In the genomic region with DNA sequence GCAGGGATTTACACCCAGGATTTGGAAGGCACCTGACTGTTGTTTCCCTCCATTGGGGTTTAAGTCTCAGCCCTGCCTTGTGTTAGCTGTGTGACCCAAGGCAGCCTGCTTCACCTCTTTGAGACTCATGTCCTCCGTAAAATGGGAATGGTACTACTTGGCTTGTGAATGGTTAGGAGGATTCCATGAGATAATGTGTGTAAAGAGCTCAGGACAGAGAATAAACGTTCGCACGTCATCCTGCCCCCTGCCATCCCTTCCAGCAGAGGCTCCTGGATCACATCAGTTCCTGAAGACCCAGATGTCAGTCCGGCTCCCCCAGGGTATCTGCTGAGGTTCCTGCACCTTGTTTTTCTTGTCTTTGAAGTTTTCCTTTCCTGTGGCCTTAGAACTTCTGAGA, we compare ENCODE assay signal across 14 cellular contexts. TPM values are rescaled to one million over a fixed set of nuclear protein-coding genes. Genes with fewer than 3 reads are reported as not detected.
DNase-seq lines count a peak whose midpoint lies in the region; ATAC-seq and TF ChIP-seq lines count a peak whose summit lies in the region.
"Had no signal": no experiment of that assay in that cellular context is flagged by ENCODE, and none has a peak within 500 bp of the region (broad histone marks: within the 10 kb centered on the region; RNA-seq: fewer than 3 reads in every experiment).

No MANE protein-coding gene starts in this region.

- H3K4ac ChIP-seq in mesenchymal stem cell (ENCODE audit: low read depth in 1 of 2, low read length in 2 of 2): peak overlapping the region in 1 of 2 experiments; percentile 68

- no peak overlapping the region for H2BK15ac ChIP-seq in mesenchymal stem cell (ENCODE audit: low read depth, poor library complexity, severe bottlenecking)

- WGBS in HUES64: 78% methylated on average over 5 of the region's 5 CpGs
- 52% methylated on average over 5 of the region's 5 CpGs for WGBS in mesenchymal stem cell

- peak overlapping the region; percentile 45 for H4K8ac ChIP-seq in mesenchymal stem cell (ENCODE audit: low read length)

- peak overlapping the region; percentile 51; the same call in 1 of the 2 replicates for H3K27ac ChIP-seq in HUES64 (ENCODE audit: low read depth, low read length)
- peak overlapping the region; percentile 55 for H3K27ac ChIP-seq in colonic mucosa
- H3K27ac ChIP-seq in mesenchymal stem cell (ENCODE audit: low read length, poor library complexity, severe bottlenecking): no peak overlapping the region
- peak overlapping the region; percentile 82 for H3K27ac ChIP-seq in stomach smooth muscle (ENCODE audit: low read length)
- H3K27ac ChIP-seq: foreskin keratinocyte had no signal

- peak overlapping the region; percentile 13 to 86 for H3K18ac ChIP-seq in mesenchymal stem cell (ENCODE audit: low read depth in 1 of 2, low read length in 2 of 2)

- peaks cover 16% of the 10 kb centered on the region for H3K4me1 ChIP-seq in HUES64 (ENCODE audit: insufficient read depth, low read length)
- no peaks in the 10 kb centered on the region for H3K4me1 ChIP-seq in colonic mucosa
- H3K4me1 ChIP-seq in mesenchymal stem cell (ENCODE audit: control insufficient read depth, insufficient read depth, low read depth, low read length): peaks cover 6% of the 10 kb centered on the region
- H3K4me1 ChIP-seq in stomach smooth muscle (ENCODE audit: control insufficient read depth, insufficient read depth, low read length): peaks cover 43% of the 10 kb centered on the region
- H3K4me1 ChIP-seq: foreskin keratinocyte had no signal

- no peak overlapping the region for H3K4me3 ChIP-seq in HUES64 (ENCODE audit: low read length)
- no peak overlapping the region for H3K4me3 ChIP-seq in colonic mucosa
- no peak overlapping the region for H3K4me3 ChIP-seq in mesenchymal stem cell (ENCODE audit: insufficient read depth in 1 of 2, low read depth in 1 of 2, low read length in 2 of 2)
- H3K4me3 ChIP-seq in stomach smooth muscle (ENCODE audit: low read length in 2 of 2): no peak overlapping the region

- H2BK5ac ChIP-seq in mesenchymal stem cell (ENCODE audit: low read depth, low read length, poor library complexity, severe bottlenecking): no peak overlapping the region

- TF ChIP-seq CTCF in colonic mucosa (IDR thresholded peaks at IDR 0.05): no peak

- H2BK12ac ChIP-seq in mesenchymal stem cell (ENCODE audit: low read length in 2 of 2): peak overlapping the region in 1 of 2 experiments; percentile 4

- H3K36me3 ChIP-seq in HUES64 (ENCODE audit: insufficient read depth, low read length) (no peaks in the 10 kb centered on the region), colonic mucosa (no peaks in the 10 kb centered on the region), mesenchymal stem cell (ENCODE audit: control insufficient read depth in 1 of 2, insufficient read depth in 2 of 2, low read depth in 1 of 2, low read length in 2 of 2) (no peaks in the 10 kb centered on the region), stomach smooth muscle (ENCODE audit: control insufficient read depth in 2 of 2, insufficient read depth in 2 of 2, low read length in 2 of 2) (no peaks in the 10 kb centered on the region)

- no peak for DNase-seq in colonic mucosa
- DNase-seq in mesenchymal stem cell: no peak
- DNase-seq in left lobe of liver (ENCODE audit: low spot score): no peak
- no peak for DNase-seq in T1000 (lab: John Stamatoyannopoulos, UW)
- no peak for DNase-seq in NOMO-1 treated with dmso at 0.1 percent for 144 hours (lab: John Stamatoyannopoulos, UW; ENCODE audit: unreplicated experiment)
- no peak for DNase-seq in C1 segment of cervical spinal cord (lab: John Stamatoyannopoulos, UW)
- DNase-seq: DMS 273 treated with DMSO at 0.1 percent for 48 hours; foreskin keratinocyte; NCI-H2107; stimulated activated CD4-positive, alpha-beta T cell treated with anti-CD3 and anti-CD28 coated beads, Interleukin-12 subunit alpha, Interleukin-12 subunit beta, amount 100 ng/mL, for 4 hours had no signal

- H3K9ac ChIP-seq in HUES64 (ENCODE audit: low read depth, low read length) (no peak overlapping the region), colonic mucosa (ENCODE audit: low read depth in 2 of 2, low read length in 2 of 2) (no peak overlapping the region), mesenchymal stem cell (ENCODE audit: low read length) (peak overlapping the region; percentile 92), stomach smooth muscle (ENCODE audit: low read length in 2 of 2) (peak overlapping the region in 1 of 2 donors; percentile 13)

- H3K27me3 ChIP-seq in HUES64 (ENCODE audit: insufficient read depth, low read length) (no peaks in the 10 kb centered on the region), colonic mucosa (no peaks in the 10 kb centered on the region), mesenchymal stem cell (ENCODE audit: control insufficient read depth in 1 of 2, insufficient read depth in 1 of 2, low read length in 2 of 2) (peaks cover 0 to 60% of the 10 kb centered on the region in 2 experiments), stomach smooth muscle (ENCODE audit: control insufficient read depth in 1 of 2, insufficient read depth in 2 of 2, low read length in 2 of 2) (no peaks in the 10 kb centered on the region)

- H3K79me1 ChIP-seq in mesenchymal stem cell (replicated peaks; ENCODE audit: low read length, poor library complexity, severe bottlenecking): no peaks in the 10 kb centered on the region

- no peak overlapping the region for H2AK5ac ChIP-seq in mesenchymal stem cell (ENCODE audit: low read length, severe bottlenecking)

- H2AFZ ChIP-seq in mesenchymal stem cell (ENCODE audit: low read depth, low read length): no peak overlapping the region

- peak overlapping the region; percentile 81 for H4K91ac ChIP-seq in mesenchymal stem cell (ENCODE audit: low read length)

- peak overlapping the region; percentile 76 for H2BK120ac ChIP-seq in mesenchymal stem cell (ENCODE audit: low read depth, low read length)

- H3K4me2 ChIP-seq in mesenchymal stem cell (ENCODE audit: low read length, poor library complexity, severe bottlenecking): no peak overlapping the region

- no peak overlapping the region for H3K23ac ChIP-seq in mesenchymal stem cell (ENCODE audit: low read length in 2 of 2)

- ATAC-seq in left lobe of liver: no peak
- ATAC-seq: foreskin keratinocyte had no signal

- H3K14ac ChIP-seq in mesenchymal stem cell (ENCODE audit: low read length in 2 of 2): no peak overlapping the region

- peaks cover 5% of the 10 kb centered on the region; the same call in 1 of the 2 replicates for H3K9me3 ChIP-seq in HUES64 (ENCODE audit: insufficient read depth, low read depth, low read length)
- no peaks in the 10 kb centered on the region for H3K9me3 ChIP-seq in colonic mucosa
- H3K9me3 ChIP-seq in mesenchymal stem cell (ENCODE audit: control insufficient read depth, low read length): peaks cover 9% of the 10 kb centered on the region
- H3K9me3 ChIP-seq in stomach smooth muscle (ENCODE audit: control insufficient read depth in 2 of 2, low read length in 2 of 2): no peaks in the 10 kb centered on the region

- intact Hi-C loops in colonic mucosa (cut with DNase I): no loop called here

RNA-seq across cellular contexts. Expression of gene ACCSL, which starts 16.8 kb away (rescaled TPM):
- not detected for polyA plus RNA-seq in HUES64 (2013, experiment 1 of 2)
- polyA plus RNA-seq in HUES64 (2013, experiment 2 of 2): not detected
- total RNA-seq in colonic mucosa: not detected
- polyA plus RNA-seq in mesenchymal stem cell (2013, experiment 1 of 2): not detected
- not detected for polyA plus RNA-seq in mesenchymal stem cell (2013, experiment 2 of 2)
- total RNA-seq in left lobe of liver: not detected
- total RNA-seq: dermis microvascular lymphatic vessel endothelial cell, foreskin keratinocyte had no signal
- polyA plus RNA-seq: foreskin keratinocyte, keratinocyte had no signal

RNA-seq across cellular contexts. Expression of gene ACCS, which starts 35.1 kb away (rescaled TPM):
- 4.7 TPM for polyA plus RNA-seq in HUES64 (2013, experiment 1 of 2)
- 3.6 TPM for polyA plus RNA-seq in HUES64 (2013, experiment 2 of 2)
- total RNA-seq in colonic mucosa (10 to 100 TPM in 1 of 2 donors, 1 to 10 TPM in 1; 9.2 to 20.0 TPM), left lobe of liver (21.7 TPM)
- polyA plus RNA-seq in mesenchymal stem cell (2013, experiment 1 of 2): 7.4 TPM
- polyA plus RNA-seq in mesenchymal stem cell (2013, experiment 2 of 2): 7.0 TPM
